1 cellular context compared by ENCODE assay signal in genomic region chr20:62350098-62350628, GRCh38.
A peak's percentile ranks its signal among the peaks of the same experiment; 100 is the strongest.
TF ChIP-seq lines count a peak whose summit lies in the region.

No MANE protein-coding gene starts in this region.

TF ChIP-seq in K562, 482 proteins besides CTCF, POLR2A, EP300 and RAD21:
- TF ChIP-seq ZNF121 (CRISPR knock-in tag; conservative IDR thresholded peaks at IDR 0.05) = peak; percentile 60
- TF ChIP-seq KLF1 (tag; IDR thresholded peaks at IDR 0.05) = no peak
